23 cellular contexts compared by ENCODE assay signal in the genomic region with DNA sequence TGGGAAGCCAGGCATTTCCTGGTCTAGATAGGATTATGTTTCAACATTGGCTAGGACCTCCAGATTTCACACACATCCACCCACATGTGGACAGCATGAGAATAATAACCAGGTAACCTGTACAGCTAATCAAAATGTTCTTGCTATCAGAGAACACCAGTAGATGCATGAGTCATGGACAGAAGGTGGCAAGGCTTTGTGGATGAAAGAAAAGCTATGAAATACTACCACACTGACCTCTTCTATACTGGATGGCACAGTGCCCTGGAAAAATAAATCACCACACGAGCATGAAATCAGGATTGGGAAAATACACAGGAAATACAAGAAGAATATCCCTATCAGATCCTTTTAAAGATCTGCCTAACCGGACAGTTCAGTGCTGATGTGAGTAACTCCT.
A peak's percentile ranks its signal among the peaks of the same experiment; 100 is the strongest.
DNase-seq lines count a peak whose midpoint lies in the region; ATAC-seq, FAIRE-seq and TF ChIP-seq lines count a peak whose summit lies in the region.
"Had no signal": no experiment of that assay in that cellular context is flagged by ENCODE, and none has a peak within 500 bp of the region (broad histone marks: within the 10 kb centered on the region; RNA-seq: fewer than 3 reads in every experiment).

No MANE protein-coding gene starts in this region.

- DNase-seq in H54 (ENCODE audit: insufficient read length, low spot score), result no peak
- peak; percentile 68 for DNase-seq in NCI-H226
- peak; percentile 58 for DNase-seq in dermis blood vessel endothelial cell
- DNase-seq in left colon, result no peak
- no peak for DNase-seq in NCI-H748 treated with DMSO at 0.1 percent for 48 hours (lab: John Stamatoyannopoulos, UW)
- DNase-seq in stimulated activated CD4-positive, alpha-beta T cell treated with anti-CD3 and anti-CD28 coated beads, Interleukin-4, amount 100 ng/mL, for 24 hours, result no peak
- DNase-seq: activated naive CD8-positive, alpha-beta T cell treated with anti-CD3 and anti-CD28 coated beads for 36 hours; activated T-cell treated with anti-CD3 and anti-CD28 coated beads, Interleukin-2, amount 50 U/mL, for 1 hour; CD8-positive, alpha-beta T cell; left lung; naive B cell; NK-92 treated with Interleukin-12 subunit alpha and Interleukin-12 subunit beta, amount 100 ng/mL, for 24 hours; psoas muscle; SHP77 treated with DMSO at 0.1 percent for 48 hours; stimulated activated CD4-positive, alpha-beta T cell treated with anti-CD3 and anti-CD28 coated beads, Interleukin-15, amount 100 ng/mL, for 24 hours; stomach; T1000 had no signal

- peak; percentile 93 for FAIRE-seq in H54 (lab: Jason Lieb, UNC)
- FAIRE-seq: endometrium, G401.6, GM12891, H1 had no signal

- ATAC-seq in left colon (peak; percentile 23), GM21737 (IDR thresholded peaks at IDR 0.05; ENCODE audit: unreplicated experiment) (no peak), HG02973 (IDR thresholded peaks at IDR 0.05; ENCODE audit: unreplicated experiment) (no peak)
- ATAC-seq: CD8-positive, alpha-beta T cell; left lung had no signal

- TF ChIP-seq POLR2A in H54 (IDR thresholded peaks at IDR 0.05; ENCODE audit: low read depth, low read length), result no peak

- intact Hi-C loops in left colon (cut with DNase I, micrococcal nuclease), result no loop called here

Comparison
In these comparisons a context has a peak if more than half of its experiments do, and no peak if none do; other contexts are left out.
1. DNase-seq: peak in NCI-H226 (single experiment) and dermis blood vessel endothelial cell (single experiment); none in H54 (single experiment), left colon (0 of 2), NCI-H748 treated with DMSO at 0.1 percent for 48 hours (single experiment) and stimulated activated CD4-positive, alpha-beta T cell treated with anti-CD3 and anti-CD28 coated beads, Interleukin-4, amount 100 ng/mL, for 24 hours (single experiment).